In genomic region chr3:73508330-73508954, GRCh38 we compare ENCODE assay signal across 9 cellular contexts.
DNase-seq lines count a peak whose midpoint lies in the region; ATAC-seq, FAIRE-seq and TF ChIP-seq lines count a peak whose summit lies in the region.
"Had no signal": no experiment of that assay in that cellular context is flagged by ENCODE, and none has a peak within 500 bp of the region (broad histone marks: within the 10 kb centered on the region; RNA-seq: fewer than 3 reads in every experiment).

No MANE protein-coding gene starts in this region.

- no peak overlapping the region for H3K27ac Mint-ChIP-seq in activated CD8-positive, alpha-beta T cell treated with anti-CD3 and anti-CD28 coated beads for 36 hours
- H3K27ac Mint-ChIP-seq: immature natural killer cell had no signal

- TF ChIP-seq CTCF in activated CD8-positive, alpha-beta T cell treated with anti-CD3 and anti-CD28 coated beads for 36 hours (IDR thresholded peaks at IDR 0.05) = peak; percentile 74

- H3K9me3 Mint-ChIP-seq in activated CD8-positive, alpha-beta T cell treated with anti-CD3 and anti-CD28 coated beads for 36 hours = no peaks in the 10 kb centered on the region
- H3K9me3 Mint-ChIP-seq: immature natural killer cell had no signal

- no peaks in the 10 kb centered on the region for H3K4me1 Mint-ChIP-seq in activated CD8-positive, alpha-beta T cell treated with anti-CD3 and anti-CD28 coated beads for 36 hours (ENCODE audit: low read depth)
- H3K4me1 Mint-ChIP-seq: immature natural killer cell had no signal

- no peaks in the 10 kb centered on the region for H3K36me3 Mint-ChIP-seq in activated CD8-positive, alpha-beta T cell treated with anti-CD3 and anti-CD28 coated beads for 36 hours (ENCODE audit: low read depth)
- H3K36me3 Mint-ChIP-seq: immature natural killer cell had no signal

- ATAC-seq in HG02973 (IDR thresholded peaks at IDR 0.05; ENCODE audit: unreplicated experiment) = peak; percentile 84
- peak; percentile 58 for ATAC-seq in activated CD8-positive, alpha-beta T cell treated with anti-CD3 and anti-CD28 coated beads for 36 hours

- CTCF ChIA-PET in activated CD8-positive, alpha-beta T cell treated with anti-CD3 and anti-CD28 coated beads for 36 hours (lab: Charles Lee) = interaction anchor here (0.8 to 4.0 kb wide), 10 partner anchors 9 to 423 kb away, joined by 3 to 35 read pairs (median 5); no protein-coding TSS in a partner anchor

- H3K4me3 Mint-ChIP-seq in activated CD8-positive, alpha-beta T cell treated with anti-CD3 and anti-CD28 coated beads for 36 hours = no peak overlapping the region
- H3K4me3 Mint-ChIP-seq: immature natural killer cell had no signal

- H3K27me3 Mint-ChIP-seq in activated CD8-positive, alpha-beta T cell treated with anti-CD3 and anti-CD28 coated beads for 36 hours = peaks cover 2% of the 10 kb centered on the region

- peak; percentile 81 for FAIRE-seq in GM12892 (lab: Jason Lieb, UNC)

- POLR2A ChIA-PET in activated CD8-positive, alpha-beta T cell treated with anti-CD3 and anti-CD28 coated beads for 36 hours (lab: Charles Lee) = interaction anchor here (0.7 kb wide), 1 partner anchor 109 kb away, joined by 4 read pairs; no protein-coding TSS in a partner anchor

- intact Hi-C loops in activated CD8-positive, alpha-beta T cell treated with anti-CD3 and anti-CD28 coated beads for 36 hours (cut with micrococcal nuclease) = no loop called here
- intact Hi-C loops in head of caudate nucleus (cut with DNase I) = loop anchor here (5.0 to 10.0 kb wide), 2 partner anchors 256 to 339 kb away; no protein-coding TSS in a partner anchor

- TF ChIP-seq POLR2A in GM12892 (IDR thresholded peaks at IDR 0.05; ENCODE audit: low read depth, low read length) = no peak

- DNase-seq in AG08395 (ENCODE audit: low spot score) (peak; percentile 58), GM12892 (ENCODE audit: insufficient read length) (peak; percentile 11), NCI-H2171 (lab: John Stamatoyannopoulos, UW) (peak; percentile 28), head of caudate nucleus (peak; percentile 13 to 87 (median 60)), putamen (ENCODE audit: low spot score) (peak; percentile 50), epidermal melanocyte (ENCODE audit: insufficient read length, low spot score) (no peak)
- DNase-seq in activated CD8-positive, alpha-beta T cell treated with anti-CD3 and anti-CD28 coated beads for 36 hours = peak; percentile 46
